Comparison of ENCODE assay signal across 9 cellular contexts in the genomic region with DNA sequence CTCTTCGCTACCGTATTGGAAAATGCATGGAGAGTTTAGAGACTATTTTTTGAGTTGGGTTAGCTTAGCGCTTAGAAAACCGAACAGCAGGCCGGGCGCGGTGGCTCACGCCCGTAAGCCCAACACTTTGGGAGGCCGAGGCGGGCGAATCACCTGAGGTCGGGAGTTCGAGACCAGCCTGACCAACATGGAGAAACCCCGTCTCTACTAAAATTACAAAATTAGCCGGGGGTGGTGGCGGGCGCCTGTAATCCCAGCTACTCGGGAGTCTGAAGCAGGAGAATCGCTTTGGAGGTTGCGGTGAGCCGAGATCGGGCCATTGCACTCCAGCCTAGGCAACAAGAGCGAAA. TPM values are rescaled to one million over a fixed set of nuclear protein-coding genes. Genes with fewer than 3 reads are reported as not detected.
A peak's percentile ranks its signal among the peaks of the same experiment; 100 is the strongest.
DNase-seq lines count a peak whose midpoint lies in the region; ATAC-seq and TF ChIP-seq lines count a peak whose summit lies in the region.
"Not testable (repeated sequence)": the region's sequence is repeated elsewhere in the genome, so short reads cannot be mapped to it uniquely, and the experiment has no call there.
"Had no signal": no experiment of that assay in that cellular context is flagged by ENCODE, and none has a peak within 500 bp of the region (broad histone marks: within the 10 kb centered on the region; RNA-seq: fewer than 3 reads in every experiment).

No MANE protein-coding gene starts in this region.

- H3K27me3 ChIP-seq in Caco-2 (replicated peaks; ENCODE audit: control insufficient read depth, insufficient read depth, low read length); ascending aorta; muscle layer of colon (ENCODE audit: control insufficient read depth in 1 of 2, insufficient read depth in 2 of 2, low read length in 2 of 2): not testable (repeated sequence)

- H3K36me3 Mint-ChIP-seq in Caco-2 (ENCODE audit: insufficient read depth, unreplicated experiment) = not testable (repeated sequence)

- not testable (repeated sequence) for DNase-seq in Caco-2; RWPE1 (ENCODE audit: low spot score); ascending aorta (ENCODE audit: low spot score in 2 of 2); foreskin fibroblast; stimulated activated naive CD8-positive, alpha-beta T cell treated with anti-CD3 and anti-CD28 coated beads, Interleukin-15, amount 100 ng/mL, for 72 hours

- intact Hi-C loops in Caco-2 (cut with micrococcal nuclease; ENCODE audit: unreplicated experiment) = not testable (repeated sequence)
- intact Hi-C loops in ascending aorta (cut with DNase I) = loop anchor here (2.0 to 5.0 kb wide), 3 partner anchors 45 to 234 kb away; partner anchors contain the start of genes TIGD7 and ZNF75A

- H3K4me3 ChIP-seq in Caco-2 (ENCODE audit: low read depth, low read length) (peak overlapping the region; percentile 58), ascending aorta (peak overlapping the region; percentile 72 to 93), foreskin fibroblast (ENCODE audit: low read depth in 1 of 2, low read length in 2 of 2) (peak overlapping the region; percentile 80 to 88), muscle layer of colon (ENCODE audit: low read depth in 1 of 2, low read length in 2 of 2) (peak overlapping the region; percentile 56 to 65)

- H3K27ac Mint-ChIP-seq in Caco-2 (ENCODE audit: unreplicated experiment) = peak overlapping the region; percentile 83
- H3K27ac Mint-ChIP-seq in stimulated activated naive CD8-positive, alpha-beta T cell treated with anti-CD3 and anti-CD28 coated beads, Interleukin-15, amount 100 ng/mL, for 72 hours = peak overlapping the region; percentile 74 to 96

- CTCF ChIA-PET in Caco-2 (lab: Charles Lee) = interaction anchor here (1.0 to 1.2 kb wide), 2 partner anchors 11 to 218 kb away, joined by 3 read pairs; partner anchors contain the start of gene ZNF263
- CTCF ChIA-PET in RWPE1 (lab: Yijun Ruan, JAX) = not testable (repeated sequence)

- ATAC-seq in stimulated activated naive CD8-positive, alpha-beta T cell treated with anti-CD3 and anti-CD28 coated beads, Interleukin-15, amount 100 ng/mL, for 72 hours = not testable (repeated sequence)

- not testable (repeated sequence) for H3K4me1 ChIP-seq in Caco-2; ascending aorta; muscle layer of colon (ENCODE audit: insufficient read depth, low read length)

- H3K9ac ChIP-seq in muscle layer of colon (ENCODE audit: low read length) = peak overlapping the region; percentile 38

- H3K9me3 ChIP-seq in Caco-2; ascending aorta; muscle layer of colon (ENCODE audit: low read length): not testable (repeated sequence)

- peak overlapping the region; percentile 77 for H3K4me3 Mint-ChIP-seq in Caco-2 (ENCODE audit: unreplicated experiment)
- peak overlapping the region; percentile 98 for H3K4me3 Mint-ChIP-seq in stimulated activated naive CD8-positive, alpha-beta T cell treated with anti-CD3 and anti-CD28 coated beads, Interleukin-15, amount 100 ng/mL, for 72 hours

- H3K27me3 Mint-ChIP-seq in Caco-2 (ENCODE audit: insufficient read depth, unreplicated experiment); stimulated activated naive CD8-positive, alpha-beta T cell treated with anti-CD3 and anti-CD28 coated beads, Interleukin-15, amount 100 ng/mL, for 72 hours: not testable (repeated sequence)

- not testable (repeated sequence) for TF ChIP-seq CTCF in Caco-2 (IDR thresholded peaks at IDR 0.05; ENCODE audit: insufficient read depth in 1 of 2, low read depth in 1 of 2, low read length in 1 of 2, severe bottlenecking in 1 of 2, unreplicated experiment in 1 of 2); RWPE1 (conservative IDR thresholded peaks at IDR 0.05; ENCODE audit: low read depth); ascending aorta (IDR thresholded peaks at IDR 0.05); foreskin fibroblast (IDR thresholded peaks at IDR 0.05; ENCODE audit: low read depth, low read length)

- not testable (repeated sequence) for H3K4me1 Mint-ChIP-seq in Caco-2 (ENCODE audit: low read depth, unreplicated experiment)
- peaks cover 76% of the 10 kb centered on the region for H3K4me1 Mint-ChIP-seq in stimulated activated naive CD8-positive, alpha-beta T cell treated with anti-CD3 and anti-CD28 coated beads, Interleukin-15, amount 100 ng/mL, for 72 hours

- H3K27ac ChIP-seq in RWPE1 = peak overlapping the region; percentile 75
- H3K27ac ChIP-seq in ascending aorta = peak overlapping the region; percentile 37 to 69
- H3K27ac ChIP-seq in muscle layer of colon (ENCODE audit: low read depth, low read length) = peak overlapping the region; percentile 83

- POLR2A ChIA-PET in Caco-2 (lab: Charles Lee); RWPE1 (lab: Yijun Ruan, JAX; ENCODE audit: low non-redundant PET): not testable (repeated sequence)

- not testable (repeated sequence) for BruUV-seq in Caco-2 (replicated peaks; lab: Mats Ljungman, UMichigan)

- not testable (repeated sequence) for H3K9me3 Mint-ChIP-seq in Caco-2 (ENCODE audit: unreplicated experiment); stimulated activated naive CD8-positive, alpha-beta T cell treated with anti-CD3 and anti-CD28 coated beads, Interleukin-15, amount 100 ng/mL, for 72 hours

- H3K36me3 ChIP-seq in Caco-2 (ENCODE audit: control insufficient read depth, insufficient read depth, low read length); muscle layer of colon (ENCODE audit: insufficient read depth, low read length): not testable (repeated sequence)
- peaks cover 2 to 13% of the 10 kb centered on the region in 2 donors for H3K36me3 ChIP-seq in ascending aorta

RNA-seq across cellular contexts. Expression of gene CLUAP1, which starts 0.6 kb away (rescaled TPM):
- total RNA-seq in Caco-2 (2022) (11.8 and 20.2 TPM in 2 replicates), ascending aorta (72.4 TPM)

RNA-seq across cellular contexts. Expression of gene C16orf90, which starts 6.1 kb away (rescaled TPM):
- total RNA-seq in Caco-2 (2022) (not detected in 2 replicates), ascending aorta (not detected)
- total RNA-seq: glomerular endothelial cell; T-helper 1 cell treated with Interleukin-12 subunit alpha and Interleukin-12 subunit beta and Interleukin-4 antibody, amounts not matched to agents 30 ng/mL and 1 ng/mL, for 36 hours; ureter had no signal

RNA-seq across cellular contexts. Expression of gene NAA60, which starts 57.9 kb away (rescaled TPM):
- total RNA-seq in Caco-2 (2022) (84.9 and 92.8 TPM in 2 replicates), ascending aorta (74.6 TPM)

RNA-seq across cellular contexts. Expression of gene ZNF597, which starts 58.1 kb away (rescaled TPM):
- 3.7 and 3.8 TPM in 2 replicates for total RNA-seq in Caco-2 (2022)
- total RNA-seq in ascending aorta = 0.21 TPM
